ENCODE assay signal across 1 cellular context in the genomic region with DNA sequence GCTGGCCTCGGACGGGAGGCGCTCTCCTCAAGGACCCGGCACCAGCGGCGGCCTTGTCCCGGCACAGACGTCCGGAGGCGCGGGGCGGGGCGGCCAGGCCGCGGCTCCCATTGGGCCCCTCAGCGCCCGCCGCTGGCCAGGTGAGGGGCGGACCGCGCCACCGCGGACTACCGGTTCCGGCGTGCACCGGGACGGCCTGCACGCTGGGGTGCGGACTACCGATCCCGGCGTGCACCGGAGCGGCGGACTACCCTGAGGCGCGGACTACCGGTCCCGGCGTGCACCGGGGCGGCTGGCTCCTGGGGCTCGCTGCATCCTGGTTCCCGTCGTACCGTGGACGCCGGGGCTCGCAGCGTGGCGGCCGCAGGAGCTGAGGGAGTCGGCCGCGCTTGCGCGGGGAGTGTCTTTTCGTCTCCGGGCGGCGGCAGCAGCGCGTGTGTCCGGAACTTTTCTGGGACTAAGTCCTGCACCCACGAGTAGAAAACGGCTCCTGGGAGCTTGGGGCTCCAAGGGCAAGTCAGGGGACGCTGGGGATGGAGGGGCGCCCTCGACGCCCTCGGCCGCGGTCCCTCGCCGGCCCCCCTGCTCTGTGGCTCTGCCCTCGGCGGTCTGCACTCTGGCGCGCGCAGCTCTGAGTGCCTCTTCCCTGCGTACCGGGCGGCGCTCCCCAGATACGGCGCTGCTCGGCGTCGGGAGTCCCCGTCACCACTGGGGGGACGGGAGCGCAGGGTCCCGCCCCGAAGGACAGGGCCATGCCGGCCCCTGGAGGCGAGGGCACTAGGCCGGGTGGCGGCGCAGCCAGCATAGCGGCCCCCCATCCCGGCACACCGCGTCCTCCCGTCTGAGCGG.
TF ChIP-seq lines count a peak whose summit lies in the region.

A gene (minus strand): TSS at position 86 of the 849 bp plus-strand sequence. CDS start 206 bp downstream, outside the sequence.

TF ChIP-seq in HepG2, 621 proteins besides CTCF, POLR2A, EP300 and RAD21 (continued from another document and continues in another):
- TF ChIP-seq, protein P1, sequence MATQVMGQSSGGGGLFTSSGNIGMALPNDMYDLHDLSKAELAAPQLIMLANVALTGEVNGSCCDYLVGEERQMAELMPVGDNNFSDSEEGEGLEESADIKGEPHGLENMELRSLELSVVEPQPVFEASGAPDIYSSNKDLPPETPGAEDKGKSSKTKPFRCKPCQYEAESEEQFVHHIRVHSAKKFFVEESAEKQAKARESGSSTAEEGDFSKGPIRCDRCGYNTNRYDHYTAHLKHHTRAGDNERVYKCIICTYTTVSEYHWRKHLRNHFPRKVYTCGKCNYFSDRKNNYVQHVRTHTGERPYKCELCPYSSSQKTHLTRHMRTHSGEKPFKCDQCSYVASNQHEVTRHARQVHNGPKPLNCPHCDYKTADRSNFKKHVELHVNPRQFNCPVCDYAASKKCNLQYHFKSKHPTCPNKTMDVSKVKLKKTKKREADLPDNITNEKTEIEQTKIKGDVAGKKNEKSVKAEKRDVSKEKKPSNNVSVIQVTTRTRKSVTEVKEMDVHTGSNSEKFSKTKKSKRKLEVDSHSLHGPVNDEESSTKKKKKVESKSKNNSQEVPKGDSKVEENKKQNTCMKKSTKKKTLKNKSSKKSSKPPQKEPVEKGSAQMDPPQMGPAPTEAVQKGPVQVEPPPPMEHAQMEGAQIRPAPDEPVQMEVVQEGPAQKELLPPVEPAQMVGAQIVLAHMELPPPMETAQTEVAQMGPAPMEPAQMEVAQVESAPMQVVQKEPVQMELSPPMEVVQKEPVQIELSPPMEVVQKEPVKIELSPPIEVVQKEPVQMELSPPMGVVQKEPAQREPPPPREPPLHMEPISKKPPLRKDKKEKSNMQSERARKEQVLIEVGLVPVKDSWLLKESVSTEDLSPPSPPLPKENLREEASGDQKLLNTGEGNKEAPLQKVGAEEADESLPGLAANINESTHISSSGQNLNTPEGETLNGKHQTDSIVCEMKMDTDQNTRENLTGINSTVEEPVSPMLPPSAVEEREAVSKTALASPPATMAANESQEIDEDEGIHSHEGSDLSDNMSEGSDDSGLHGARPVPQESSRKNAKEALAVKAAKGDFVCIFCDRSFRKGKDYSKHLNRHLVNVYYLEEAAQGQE (IDR thresholded peaks at IDR 0.05; ENCODE audit: borderline replicate concordance in 1 of 2, low read depth in 1 of 2, low read length in 2 of 2) = no peak
- TF ChIP-seq, protein P2, sequence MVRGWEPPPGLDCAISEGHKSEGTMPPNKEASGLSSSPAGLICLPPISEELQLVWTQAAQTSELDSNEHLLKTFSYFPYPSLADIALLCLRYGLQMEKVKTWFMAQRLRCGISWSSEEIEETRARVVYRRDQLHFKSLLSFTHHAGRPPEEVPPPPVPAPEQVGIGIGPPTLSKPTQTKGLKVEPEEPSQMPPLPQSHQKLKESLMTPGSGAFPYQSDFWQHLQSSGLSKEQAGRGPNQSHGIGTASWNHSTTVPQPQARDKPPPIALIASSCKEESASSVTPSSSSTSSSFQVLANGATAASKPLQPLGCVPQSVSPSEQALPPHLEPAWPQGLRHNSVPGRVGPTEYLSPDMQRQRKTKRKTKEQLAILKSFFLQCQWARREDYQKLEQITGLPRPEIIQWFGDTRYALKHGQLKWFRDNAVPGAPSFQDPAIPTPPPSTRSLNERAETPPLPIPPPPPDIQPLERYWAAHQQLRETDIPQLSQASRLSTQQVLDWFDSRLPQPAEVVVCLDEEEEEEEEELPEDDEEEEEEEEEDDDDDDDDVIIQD (CRISPR knock-in tag; IDR thresholded peaks at IDR 0.05; ENCODE audit: low read depth) = no peak
- TF ChIP-seq ZNF616 (CRISPR knock-in tag; IDR thresholded peaks at IDR 0.05; ENCODE audit: low read depth) = 0 out of 2 replicates have a peak, but pooled peaks have one; percentile 45
- TF ChIP-seq ZNF816 (CRISPR knock-in tag; IDR thresholded peaks at IDR 0.05; ENCODE audit: borderline replicate concordance) = 0 out of 2 replicates have a peak, but pooled peaks have one; percentile 68
- TF ChIP-seq, protein P3, sequence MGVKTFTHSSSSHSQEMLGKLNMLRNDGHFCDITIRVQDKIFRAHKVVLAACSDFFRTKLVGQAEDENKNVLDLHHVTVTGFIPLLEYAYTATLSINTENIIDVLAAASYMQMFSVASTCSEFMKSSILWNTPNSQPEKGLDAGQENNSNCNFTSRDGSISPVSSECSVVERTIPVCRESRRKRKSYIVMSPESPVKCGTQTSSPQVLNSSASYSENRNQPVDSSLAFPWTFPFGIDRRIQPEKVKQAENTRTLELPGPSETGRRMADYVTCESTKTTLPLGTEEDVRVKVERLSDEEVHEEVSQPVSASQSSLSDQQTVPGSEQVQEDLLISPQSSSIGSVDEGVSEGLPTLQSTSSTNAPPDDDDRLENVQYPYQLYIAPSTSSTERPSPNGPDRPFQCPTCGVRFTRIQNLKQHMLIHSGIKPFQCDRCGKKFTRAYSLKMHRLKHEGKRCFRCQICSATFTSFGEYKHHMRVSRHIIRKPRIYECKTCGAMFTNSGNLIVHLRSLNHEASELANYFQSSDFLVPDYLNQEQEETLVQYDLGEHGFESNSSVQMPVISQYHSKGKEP (CRISPR knock-in tag; IDR thresholded peaks at IDR 0.05) = 0 out of 2 replicates have a peak, but pooled peaks have one; percentile 36
- TF ChIP-seq RXRB (CRISPR knock-in tag; IDR thresholded peaks at IDR 0.05; ENCODE audit: borderline replicate concordance) = peak; percentile 27; the same call in 1 of the 2 replicates
- 0 out of 2 replicates have a peak, but pooled peaks have one; percentile 28 for TF ChIP-seq ZNF331 (CRISPR knock-in tag; IDR thresholded peaks at IDR 0.05)
- no peak for TF ChIP-seq ZNF354B (CRISPR knock-in tag; IDR thresholded peaks at IDR 0.05)
- TF ChIP-seq FOXM1 (CRISPR knock-in tag; IDR thresholded peaks at IDR 0.05) = no peak
- TF ChIP-seq, protein P4, sequence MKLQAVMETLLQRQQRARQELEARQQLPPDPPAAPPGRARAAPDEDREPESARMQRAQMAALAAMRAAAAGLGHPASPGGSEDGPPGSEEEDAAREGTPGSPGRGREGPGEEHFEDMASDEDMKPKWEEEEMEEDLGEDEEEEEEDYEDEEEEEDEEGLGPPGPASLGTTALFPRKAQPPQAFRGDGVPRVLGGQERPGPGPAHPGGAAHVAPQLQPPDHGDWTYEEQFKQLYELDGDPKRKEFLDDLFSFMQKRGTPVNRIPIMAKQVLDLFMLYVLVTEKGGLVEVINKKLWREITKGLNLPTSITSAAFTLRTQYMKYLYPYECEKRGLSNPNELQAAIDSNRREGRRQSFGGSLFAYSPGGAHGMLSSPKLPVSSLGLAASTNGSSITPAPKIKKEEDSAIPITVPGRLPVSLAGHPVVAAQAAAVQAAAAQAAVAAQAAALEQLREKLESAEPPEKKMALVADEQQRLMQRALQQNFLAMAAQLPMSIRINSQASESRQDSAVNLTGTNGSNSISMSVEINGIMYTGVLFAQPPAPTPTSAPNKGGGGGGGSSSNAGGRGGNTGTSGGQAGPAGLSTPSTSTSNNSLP (IDR thresholded peaks at IDR 0.05; ENCODE audit: low read depth, low read length) = no peak
- TF ChIP-seq, protein P5, sequence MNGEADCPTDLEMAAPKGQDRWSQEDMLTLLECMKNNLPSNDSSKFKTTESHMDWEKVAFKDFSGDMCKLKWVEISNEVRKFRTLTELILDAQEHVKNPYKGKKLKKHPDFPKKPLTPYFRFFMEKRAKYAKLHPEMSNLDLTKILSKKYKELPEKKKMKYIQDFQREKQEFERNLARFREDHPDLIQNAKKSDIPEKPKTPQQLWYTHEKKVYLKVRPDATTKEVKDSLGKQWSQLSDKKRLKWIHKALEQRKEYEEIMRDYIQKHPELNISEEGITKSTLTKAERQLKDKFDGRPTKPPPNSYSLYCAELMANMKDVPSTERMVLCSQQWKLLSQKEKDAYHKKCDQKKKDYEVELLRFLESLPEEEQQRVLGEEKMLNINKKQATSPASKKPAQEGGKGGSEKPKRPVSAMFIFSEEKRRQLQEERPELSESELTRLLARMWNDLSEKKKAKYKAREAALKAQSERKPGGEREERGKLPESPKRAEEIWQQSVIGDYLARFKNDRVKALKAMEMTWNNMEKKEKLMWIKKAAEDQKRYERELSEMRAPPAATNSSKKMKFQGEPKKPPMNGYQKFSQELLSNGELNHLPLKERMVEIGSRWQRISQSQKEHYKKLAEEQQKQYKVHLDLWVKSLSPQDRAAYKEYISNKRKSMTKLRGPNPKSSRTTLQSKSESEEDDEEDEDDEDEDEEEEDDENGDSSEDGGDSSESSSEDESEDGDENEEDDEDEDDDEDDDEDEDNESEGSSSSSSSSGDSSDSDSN (CRISPR knock-in tag; IDR thresholded peaks at IDR 0.05) = peak; percentile 87
- no peak for TF ChIP-seq NPAS2 (CRISPR knock-in tag; IDR thresholded peaks at IDR 0.05; ENCODE audit: borderline replicate concordance)
- no peak for TF ChIP-seq HMG20A (CRISPR knock-in tag; IDR thresholded peaks at IDR 0.05; ENCODE audit: borderline replicate concordance)
- no peak for TF ChIP-seq ZKSCAN1 (IDR thresholded peaks at IDR 0.05; ENCODE audit: low read length)
- TF ChIP-seq, protein P6, sequence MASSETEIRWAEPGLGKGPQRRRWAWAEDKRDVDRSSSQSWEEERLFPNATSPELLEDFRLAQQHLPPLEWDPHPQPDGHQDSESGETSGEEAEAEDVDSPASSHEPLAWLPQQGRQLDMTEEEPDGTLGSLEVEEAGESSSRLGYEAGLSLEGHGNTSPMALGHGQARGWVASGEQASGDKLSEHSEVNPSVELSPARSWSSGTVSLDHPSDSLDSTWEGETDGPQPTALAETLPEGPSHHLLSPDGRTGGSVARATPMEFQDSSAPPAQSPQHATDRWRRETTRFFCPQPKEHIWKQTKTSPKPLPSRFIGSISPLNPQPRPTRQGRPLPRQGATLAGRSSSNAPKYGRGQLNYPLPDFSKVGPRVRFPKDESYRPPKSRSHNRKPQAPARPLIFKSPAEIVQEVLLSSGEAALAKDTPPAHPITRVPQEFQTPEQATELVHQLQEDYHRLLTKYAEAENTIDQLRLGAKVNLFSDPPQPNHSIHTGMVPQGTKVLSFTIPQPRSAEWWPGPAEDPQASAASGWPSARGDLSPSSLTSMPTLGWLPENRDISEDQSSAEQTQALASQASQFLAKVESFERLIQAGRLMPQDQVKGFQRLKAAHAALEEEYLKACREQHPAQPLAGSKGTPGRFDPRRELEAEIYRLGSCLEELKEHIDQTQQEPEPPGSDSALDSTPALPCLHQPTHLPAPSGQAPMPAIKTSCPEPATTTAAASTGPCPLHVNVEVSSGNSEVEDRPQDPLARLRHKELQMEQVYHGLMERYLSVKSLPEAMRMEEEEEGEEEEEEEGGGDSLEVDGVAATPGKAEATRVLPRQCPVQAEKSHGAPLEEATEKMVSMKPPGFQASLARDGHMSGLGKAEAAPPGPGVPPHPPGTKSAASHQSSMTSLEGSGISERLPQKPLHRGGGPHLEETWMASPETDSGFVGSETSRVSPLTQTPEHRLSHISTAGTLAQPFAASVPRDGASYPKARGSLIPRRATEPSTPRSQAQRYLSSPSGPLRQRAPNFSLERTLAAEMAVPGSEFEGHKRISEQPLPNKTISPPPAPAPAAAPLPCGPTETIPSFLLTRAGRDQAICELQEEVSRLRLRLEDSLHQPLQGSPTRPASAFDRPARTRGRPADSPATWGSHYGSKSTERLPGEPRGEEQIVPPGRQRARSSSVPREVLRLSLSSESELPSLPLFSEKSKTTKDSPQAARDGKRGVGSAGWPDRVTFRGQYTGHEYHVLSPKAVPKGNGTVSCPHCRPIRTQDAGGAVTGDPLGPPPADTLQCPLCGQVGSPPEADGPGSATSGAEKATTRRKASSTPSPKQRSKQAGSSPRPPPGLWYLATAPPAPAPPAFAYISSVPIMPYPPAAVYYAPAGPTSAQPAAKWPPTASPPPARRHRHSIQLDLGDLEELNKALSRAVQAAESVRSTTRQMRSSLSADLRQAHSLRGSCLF (CRISPR knock-in tag; IDR thresholded peaks at IDR 0.05; ENCODE audit: borderline replicate concordance) = no peak
- peak; percentile 73 for TF ChIP-seq PHF20 (CRISPR knock-in tag; IDR thresholded peaks at IDR 0.05)
- TF ChIP-seq, protein P7, sequence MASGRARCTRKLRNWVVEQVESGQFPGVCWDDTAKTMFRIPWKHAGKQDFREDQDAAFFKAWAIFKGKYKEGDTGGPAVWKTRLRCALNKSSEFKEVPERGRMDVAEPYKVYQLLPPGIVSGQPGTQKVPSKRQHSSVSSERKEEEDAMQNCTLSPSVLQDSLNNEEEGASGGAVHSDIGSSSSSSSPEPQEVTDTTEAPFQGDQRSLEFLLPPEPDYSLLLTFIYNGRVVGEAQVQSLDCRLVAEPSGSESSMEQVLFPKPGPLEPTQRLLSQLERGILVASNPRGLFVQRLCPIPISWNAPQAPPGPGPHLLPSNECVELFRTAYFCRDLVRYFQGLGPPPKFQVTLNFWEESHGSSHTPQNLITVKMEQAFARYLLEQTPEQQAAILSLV (CRISPR knock-in tag; IDR thresholded peaks at IDR 0.05; ENCODE audit: borderline replicate concordance) = no peak; the same call in 1 of the 2 replicates
- TF ChIP-seq ZNF34 (CRISPR knock-in tag; IDR thresholded peaks at IDR 0.05; ENCODE audit: borderline replicate concordance) = peak; percentile 58; the same call in 1 of the 2 replicates
- TF ChIP-seq, protein P8, sequence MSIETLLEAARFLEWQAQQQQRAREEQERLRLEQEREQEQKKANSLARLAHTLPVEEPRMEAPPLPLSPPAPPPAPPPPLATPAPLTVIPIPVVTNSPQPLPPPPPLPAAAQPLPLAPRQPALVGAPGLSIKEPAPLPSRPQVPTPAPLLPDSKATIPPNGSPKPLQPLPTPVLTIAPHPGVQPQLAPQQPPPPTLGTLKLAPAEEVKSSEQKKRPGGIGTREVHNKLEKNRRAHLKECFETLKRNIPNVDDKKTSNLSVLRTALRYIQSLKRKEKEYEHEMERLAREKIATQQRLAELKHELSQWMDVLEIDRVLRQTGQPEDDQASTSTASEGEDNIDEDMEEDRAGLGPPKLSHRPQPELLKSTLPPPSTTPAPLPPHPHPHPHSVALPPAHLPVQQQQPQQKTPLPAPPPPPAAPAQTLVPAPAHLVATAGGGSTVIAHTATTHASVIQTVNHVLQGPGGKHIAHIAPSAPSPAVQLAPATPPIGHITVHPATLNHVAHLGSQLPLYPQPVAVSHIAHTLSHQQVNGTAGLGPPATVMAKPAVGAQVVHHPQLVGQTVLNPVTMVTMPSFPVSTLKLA (IDR thresholded peaks at IDR 0.05) = no peak
- TF ChIP-seq, protein P9, sequence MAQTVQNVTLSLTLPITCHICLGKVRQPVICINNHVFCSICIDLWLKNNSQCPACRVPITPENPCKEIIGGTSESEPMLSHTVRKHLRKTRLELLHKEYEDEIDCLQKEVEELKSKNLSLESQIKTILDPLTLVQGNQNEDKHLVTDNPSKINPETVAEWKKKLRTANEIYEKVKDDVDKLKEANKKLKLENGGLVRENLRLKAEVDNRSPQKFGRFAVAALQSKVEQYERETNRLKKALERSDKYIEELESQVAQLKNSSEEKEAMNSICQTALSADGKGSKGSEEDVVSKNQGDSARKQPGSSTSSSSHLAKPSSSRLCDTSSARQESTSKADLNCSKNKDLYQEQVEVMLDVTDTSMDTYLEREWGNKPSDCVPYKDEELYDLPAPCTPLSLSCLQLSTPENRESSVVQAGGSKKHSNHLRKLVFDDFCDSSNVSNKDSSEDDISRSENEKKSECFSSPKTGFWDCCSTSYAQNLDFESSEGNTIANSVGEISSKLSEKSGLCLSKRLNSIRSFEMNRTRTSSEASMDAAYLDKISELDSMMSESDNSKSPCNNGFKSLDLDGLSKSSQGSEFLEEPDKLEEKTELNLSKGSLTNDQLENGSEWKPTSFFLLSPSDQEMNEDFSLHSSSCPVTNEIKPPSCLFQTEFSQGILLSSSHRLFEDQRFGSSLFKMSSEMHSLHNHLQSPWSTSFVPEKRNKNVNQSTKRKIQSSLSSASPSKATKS (CRISPR knock-in tag; IDR thresholded peaks at IDR 0.05) = no peak; the same call in 1 of the 2 replicates
- TF ChIP-seq DMAP1 (CRISPR knock-in tag; IDR thresholded peaks at IDR 0.05) = peak; percentile 88
- TF ChIP-seq ZNF224 (CRISPR knock-in tag; IDR thresholded peaks at IDR 0.05) = 0 out of 2 replicates have a peak, but pooled peaks have one; percentile 69
- TF ChIP-seq MXI1 (IDR thresholded peaks at IDR 0.05; ENCODE audit: borderline replicate concordance, low read depth, low read length) = peak; percentile 89; the same call in 1 of the 3 replicates
- TF ChIP-seq XRCC5 (optimal IDR thresholded peaks at IDR 0.05; ENCODE audit: low read length) = no peak
